8 cellular contexts compared by ENCODE assay signal in the genomic region with DNA sequence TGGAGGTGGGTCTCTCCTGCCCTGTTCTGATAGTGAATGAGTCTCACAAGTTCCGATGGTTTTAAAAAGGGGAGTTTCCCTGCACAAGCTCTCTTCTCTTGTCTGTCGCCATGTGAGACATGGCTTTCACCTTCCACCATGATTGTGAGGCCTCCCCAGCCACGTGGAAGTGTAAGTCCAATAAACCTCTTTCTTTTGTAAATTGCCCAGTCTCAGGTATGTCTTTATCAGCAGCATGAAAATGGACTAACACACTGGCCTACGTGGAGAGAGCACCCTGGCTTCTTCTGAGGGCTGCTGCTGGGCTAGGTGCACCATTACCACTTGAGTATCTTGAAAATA. TPM values are rescaled to one million over a fixed set of nuclear protein-coding genes. Genes with fewer than 3 reads are reported as not detected.
DNase-seq lines count a peak whose midpoint lies in the region; ATAC-seq and TF ChIP-seq lines count a peak whose summit lies in the region.
"Not testable (repeated sequence)": the region's sequence is repeated elsewhere in the genome, so short reads cannot be mapped to it uniquely, and the experiment has no call there.

No MANE protein-coding gene starts in this region.

- H3K4me1 Mint-ChIP-seq in CD4-positive, alpha-beta memory T cell: peaks cover 41 to 55% (median 49%) of the 10 kb centered on the region in 4 donors
- peaks cover 43% of the 10 kb centered on the region for H3K4me1 Mint-ChIP-seq in GM23338
- peaks cover 45% of the 10 kb centered on the region for H3K4me1 Mint-ChIP-seq in WTC11
- peaks cover 38% of the 10 kb centered on the region for H3K4me1 Mint-ChIP-seq in memory B cell

- not testable (repeated sequence) for DNase-seq in CD4-positive, alpha-beta memory T cell; GM23338 (ENCODE audit: low spot score); WTC11 (ENCODE audit: low spot score)
- DNase-seq in memory B cell (ENCODE audit: low spot score in 2 of 2): peak in 1 of 2 donors; percentile 19

- H3K36me3 ChIP-seq in CD4-positive, alpha-beta memory T cell (ENCODE audit: insufficient read depth, low read length); GM23338 (ENCODE audit: insufficient read depth): not testable (repeated sequence)

- CTCF ChIA-PET in CD4-positive, alpha-beta memory T cell (lab: Charles Lee; ENCODE audit: partially characterized antibody): interaction anchor here (1.0 to 1.6 kb wide), 3 partner anchors 15 to 65 kb away, joined by 3 to 4 read pairs (median 3); no protein-coding TSS in a partner anchor
- CTCF ChIA-PET in WTC11 (lab: Charles Lee): interaction anchor here (1.0 to 1.6 kb wide), 4 partner anchors 52 to 375 kb away, joined by 3 to 6 read pairs (median 4); a partner anchor contains a TSS

- POLR2A ChIA-PET in CD4-positive, alpha-beta memory T cell (lab: Charles Lee; ENCODE audit: partially characterized antibody); WTC11 (lab: Charles Lee): not testable (repeated sequence)

- H3K27me3 ChIP-seq in CD4-positive, alpha-beta memory T cell (ENCODE audit: insufficient read depth, low read length); GM23338 (ENCODE audit: insufficient read depth): not testable (repeated sequence)

- peaks cover 64% of the 10 kb centered on the region for H3K79me2 ChIP-seq in GM23338 (replicated peaks; ENCODE audit: insufficient read depth)

- H3K4me1 ChIP-seq in CD4-positive, alpha-beta memory T cell (ENCODE audit: insufficient read depth, low read length): peaks cover 45% of the 10 kb centered on the region
- peaks cover 26% of the 10 kb centered on the region for H3K4me1 ChIP-seq in GM23338 (ENCODE audit: insufficient read depth)

- H3K4me3 Mint-ChIP-seq in CD4-positive, alpha-beta memory T cell: peak overlapping the region in 2 of 8 donors; percentile 11 to 38
- not testable (repeated sequence) for H3K4me3 Mint-ChIP-seq in GM23338, WTC11
- H3K4me3 Mint-ChIP-seq in memory B cell: peak overlapping the region; percentile 84

- not testable (repeated sequence) for H3K9me3 ChIP-seq in CD4-positive, alpha-beta memory T cell (ENCODE audit: control insufficient read depth in 1 of 2, low read length in 2 of 2)

- not testable (repeated sequence) for H4K20me1 ChIP-seq in GM23338 (replicated peaks; ENCODE audit: insufficient read depth)

- not testable (repeated sequence) for H3F3A ChIP-seq in GM23338 (replicated peaks; ENCODE audit: low read depth)

- H3K27ac ChIP-seq in CD4-positive, alpha-beta memory T cell (ENCODE audit: low read depth, low read length): not testable (repeated sequence)
- peak overlapping the region; percentile 15; the same call in 1 of the 2 replicates for H3K27ac ChIP-seq in GM23338 (ENCODE audit: low read depth)

- TF ChIP-seq CTCF in GM23338 (conservative IDR thresholded peaks at IDR 0.05; ENCODE audit: low read depth in 2 of 2); WTC11 (IDR thresholded peaks at IDR 0.05): not testable (repeated sequence)

- H3K4me2 ChIP-seq in GM23338: not testable (repeated sequence)

- H3K4me3 ChIP-seq in CD4-positive, alpha-beta memory T cell (ENCODE audit: low read length in 2 of 2); GM23338: not testable (repeated sequence)

- not testable (repeated sequence) for H3K9me3 Mint-ChIP-seq in CD4-positive, alpha-beta memory T cell; GM23338; WTC11; memory B cell

- peaks cover 8 to 15% of the 10 kb centered on the region in 2 donors for H3K36me3 Mint-ChIP-seq in CD4-positive, alpha-beta memory T cell
- H3K36me3 Mint-ChIP-seq in GM23338 (ENCODE audit: low read depth): peaks cover 12% of the 10 kb centered on the region
- not testable (repeated sequence) for H3K36me3 Mint-ChIP-seq in WTC11, memory B cell

- intact Hi-C loops in CD4-positive, alpha-beta memory T cell (cut with micrococcal nuclease): not testable (repeated sequence)

- ATAC-seq in GM18868 (IDR thresholded peaks at IDR 0.05; ENCODE audit: unreplicated experiment) (peak; percentile 12), GM21360 (IDR thresholded peaks at IDR 0.05; ENCODE audit: unreplicated experiment) (peak; percentile 7), HG02885 (IDR thresholded peaks at IDR 0.05; ENCODE audit: poor library complexity, unreplicated experiment) (peak; percentile 16), HG03442 (IDR thresholded peaks at IDR 0.05; ENCODE audit: unreplicated experiment) (peak; percentile 11), memory B cell (ENCODE audit: low read depth) (peak; percentile 12)
- ATAC-seq in GM23338, WTC11: not testable (repeated sequence)

- H3K27me3 Mint-ChIP-seq in CD4-positive, alpha-beta memory T cell; GM23338 (ENCODE audit: insufficient read depth, low read depth, poor library complexity); WTC11 (ENCODE audit: low read depth); memory B cell: not testable (repeated sequence)

- H3K27ac Mint-ChIP-seq in CD4-positive, alpha-beta memory T cell: peak overlapping the region in 5 of 7 donors; percentile 16 to 85 (median 67)
- H3K27ac Mint-ChIP-seq in GM23338 (peak overlapping the region; percentile 71), WTC11 (peak overlapping the region; percentile 73; the same call in 1 of the 2 replicates), memory B cell (peak overlapping the region; percentile 99)

- H2AFZ ChIP-seq in GM23338: not testable (repeated sequence)

- H3K9me2 ChIP-seq in GM23338 (ENCODE audit: insufficient read depth): not testable (repeated sequence)

RNA-seq across cellular contexts. Expression of a gene that starts 51.6 kb away (rescaled TPM):
- total RNA-seq in CD4-positive, alpha-beta memory T cell: 10 to 100 TPM; 44.4 to 44.9 TPM
- 10 to 100 TPM; 24.1 to 31.2 TPM for polyA plus RNA-seq in CD4-positive, alpha-beta memory T cell
- total RNA-seq in GM23338 (2014; rRNA removed; shearing (Covaris generic)): 41.6 and 44.6 TPM in 2 replicates
- polyA plus RNA-seq in GM23338 (2016; fragmentation: Nextera tagmentation; extraction: Ambion mirVana): 15.7 and 19.4 TPM in 2 replicates
- total RNA-seq in WTC11 (2021): 45.7 to 64.3 TPM (median 52.8 TPM) in 3 replicates
